10 cellular contexts compared by ENCODE assay signal in the genomic region with DNA sequence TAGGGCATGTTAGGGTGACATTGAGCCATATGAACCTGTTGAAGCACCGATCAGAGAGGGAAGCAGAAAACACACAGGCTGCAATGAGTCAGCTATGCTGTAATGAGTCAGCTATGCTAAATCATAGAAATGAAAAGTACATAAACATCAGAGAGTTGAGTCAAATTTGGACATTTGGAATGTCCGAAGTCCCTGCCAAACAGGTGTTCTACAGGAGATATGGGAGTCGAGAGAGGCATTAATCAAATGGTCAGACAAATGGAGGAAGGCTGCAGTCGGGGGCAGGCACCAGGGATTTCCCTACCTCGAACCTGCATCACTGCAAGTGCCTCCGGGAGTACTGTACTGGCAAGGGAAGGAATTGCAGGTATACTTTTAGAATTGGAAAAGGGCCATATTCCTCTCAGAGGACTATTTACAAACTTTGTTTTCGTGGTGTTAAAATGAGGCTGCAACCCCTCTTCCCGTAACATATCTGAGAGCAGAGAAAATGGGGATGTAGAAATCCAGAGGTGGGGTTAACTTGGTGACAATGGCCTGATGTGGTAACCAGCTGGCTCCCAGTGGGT. TPM values are rescaled to one million over a fixed set of nuclear protein-coding genes. Genes with fewer than 3 reads are reported as not detected.
DNase-seq lines count a peak whose midpoint lies in the region; ATAC-seq and TF ChIP-seq lines count a peak whose summit lies in the region.
"Had no signal": no experiment of that assay in that cellular context is flagged by ENCODE, and none has a peak within 500 bp of the region (broad histone marks: within the 10 kb centered on the region; RNA-seq: fewer than 3 reads in every experiment).

No MANE protein-coding gene starts in this region.

- H3K4me1 Mint-ChIP-seq in CD8-positive, alpha-beta T cell (ENCODE audit: low read depth) = peaks cover 36% of the 10 kb centered on the region
- peaks cover 40 to 52% (median 41%) of the 10 kb centered on the region in 3 donors for H3K4me1 Mint-ChIP-seq in T-cell

- H3K4me3 ChIP-seq in CD8-positive, alpha-beta T cell (ENCODE audit: low read depth, low read length) = peak overlapping the region; percentile 33
- no peak overlapping the region for H3K4me3 ChIP-seq in ascending aorta
- H3K4me3 ChIP-seq: vagina had no signal

- H3K9me3 ChIP-seq in CD8-positive, alpha-beta T cell (ENCODE audit: low read length) = no peaks in the 10 kb centered on the region
- no peaks in the 10 kb centered on the region for H3K9me3 ChIP-seq in ascending aorta
- H3K9me3 ChIP-seq: vagina had no signal

- peak overlapping the region; percentile 88 for H3K27ac Mint-ChIP-seq in CD8-positive, alpha-beta T cell
- peak overlapping the region; percentile 75 to 94 for H3K27ac Mint-ChIP-seq in T-cell

- H3K27me3 ChIP-seq in CD8-positive, alpha-beta T cell (ENCODE audit: insufficient read depth, low read length) = no peaks in the 10 kb centered on the region
- no peaks in the 10 kb centered on the region for H3K27me3 ChIP-seq in ascending aorta
- H3K27me3 ChIP-seq: vagina had no signal

- CTCF ChIA-PET in CD8-positive, alpha-beta T cell (lab: Charles Lee) = interaction anchor here (0.7 to 2.4 kb wide), 2 partner anchors 10 to 369 kb away, joined by 3 to 15 read pairs; no protein-coding TSS in a partner anchor
- CTCF ChIA-PET in T-cell (lab: Charles Lee) = no interaction called here

- H3K36me3 ChIP-seq in CD8-positive, alpha-beta T cell (ENCODE audit: insufficient read depth, low read length) = no peaks in the 10 kb centered on the region
- H3K36me3 ChIP-seq in ascending aorta = no peaks in the 10 kb centered on the region
- H3K36me3 ChIP-seq: vagina had no signal

- peak overlapping the region; percentile 38 for H3K27ac ChIP-seq in CD8-positive, alpha-beta T cell (ENCODE audit: low read depth, low read length)
- H3K27ac ChIP-seq in ascending aorta = no peak overlapping the region
- H3K27ac ChIP-seq: KMS-11, vagina had no signal

- peaks cover 27% of the 10 kb centered on the region for H3K4me1 ChIP-seq in CD8-positive, alpha-beta T cell (ENCODE audit: insufficient read depth, low read length)
- no peaks in the 10 kb centered on the region for H3K4me1 ChIP-seq in ascending aorta

- POLR2A ChIA-PET in CD8-positive, alpha-beta T cell (lab: Charles Lee) = interaction anchor here (0.6 to 1.9 kb wide), 5 partner anchors 15 to 48 kb away, joined by 3 to 13 read pairs (median 5); a partner anchor contains a TSS
- POLR2A ChIA-PET in T-cell (lab: Charles Lee) = interaction anchor here in 1 of 2 donors (1.2 kb wide), 1 partner anchor 101 kb away, joined by 3 read pairs; no protein-coding TSS in a partner anchor

- H3K4me3 Mint-ChIP-seq in CD8-positive, alpha-beta T cell = peak overlapping the region; percentile 43
- peak overlapping the region; percentile 4 to 64 (median 53) for H3K4me3 Mint-ChIP-seq in T-cell

- H3K36me3 Mint-ChIP-seq in CD8-positive, alpha-beta T cell = no peaks in the 10 kb centered on the region
- H3K36me3 Mint-ChIP-seq in T-cell = no peaks in the 10 kb centered on the region

- ATAC-seq in CD8-positive, alpha-beta T cell = no peak
- peak; percentile 44 for ATAC-seq in HG03097 (IDR thresholded peaks at IDR 0.05; ENCODE audit: low FRiP score, unreplicated experiment)
- peak in 3 of 4 experiments; percentile 48 to 58 (median 48) for ATAC-seq in T-cell (replicated peaks in 1 of 4)

- no peaks in the 10 kb centered on the region for H3K27me3 Mint-ChIP-seq in CD8-positive, alpha-beta T cell (ENCODE audit: low read depth)
- no peaks in the 10 kb centered on the region for H3K27me3 Mint-ChIP-seq in T-cell

- no peak for DNase-seq in CD8-positive, alpha-beta T cell
- DNase-seq in GM19238 (ENCODE audit: insufficient read length, low spot score) (peak; percentile 23), T-cell (no peak), glomerular visceral epithelial cell (ENCODE audit: extremely low spot score) (peak; percentile 34), ascending aorta (ENCODE audit: low spot score in 2 of 2) (no peak), NCI-H146 treated with DMSO at 0.1 percent for 48 hours (lab: John Stamatoyannopoulos, UW; ENCODE audit: unreplicated experiment) (no peak), NCI-H526 treated with DMSO at 0.1 percent for 48 hours (lab: John Stamatoyannopoulos, UW) (no peak)

- TF ChIP-seq CTCF in CD8-positive, alpha-beta T cell (IDR thresholded peaks at IDR 0.05) = no peak
- TF ChIP-seq CTCF in ascending aorta (IDR thresholded peaks at IDR 0.05) = no peak

- no peaks in the 10 kb centered on the region for H3K9me3 Mint-ChIP-seq in CD8-positive, alpha-beta T cell
- H3K9me3 Mint-ChIP-seq in T-cell = no peaks in the 10 kb centered on the region

- intact Hi-C loops in CD8-positive, alpha-beta T cell (cut with DNase I, micrococcal nuclease) = loop anchor here in 1 of 2 experiments (5.0 to 10.0 kb wide), 2 partner anchors 36 to 364 kb away; no protein-coding TSS in a partner anchor
- intact Hi-C loops in ascending aorta (cut with DNase I) = no loop called here

RNA-seq across cellular contexts. Expression of gene ZC3HAV1, which starts 8.8 kb away (rescaled TPM):
- 100 to 1,000 TPM; 194 to 198 TPM for total RNA-seq in CD8-positive, alpha-beta T cell
- total RNA-seq in T-cell (100 to 1,000 TPM; 148 to 201 (median 155) TPM), ascending aorta (25.0 TPM)

Comparison
In these comparisons a context has a peak if more than half of its experiments do, and no peak if none do; other contexts are left out.
1. DNase-seq: peak in GM19238 (single experiment) and glomerular visceral epithelial cell (single experiment); none in CD8-positive, alpha-beta T cell (0 of 7), T-cell (0 of 34), ascending aorta (0 of 2), NCI-H146 treated with DMSO at 0.1 percent for 48 hours (single experiment) and NCI-H526 treated with DMSO at 0.1 percent for 48 hours (single experiment).